Comparison of ENCODE assay signal across 24 cellular contexts in the genomic region with DNA sequence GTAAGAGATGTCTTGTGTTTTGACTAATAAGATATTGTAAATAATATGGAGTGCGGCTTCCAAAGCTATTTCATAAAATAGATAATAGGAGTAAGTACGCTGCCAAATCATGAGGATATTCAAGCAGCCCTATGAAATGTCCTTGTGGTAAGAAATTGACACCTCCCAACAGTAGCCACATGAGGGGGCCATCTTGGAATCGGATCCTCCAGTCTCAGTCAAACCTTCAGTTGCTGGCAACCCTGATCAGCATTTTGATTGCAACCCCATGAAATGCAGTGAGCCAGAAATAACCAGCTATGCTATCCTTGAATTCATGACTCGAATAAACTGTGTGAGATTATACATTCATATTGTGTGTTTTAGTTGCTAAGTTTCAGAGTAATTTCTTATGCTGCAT.
"Had no signal": no experiment of that assay in that cellular context is flagged by ENCODE, and none has a peak within 500 bp of the region (broad histone marks: within the 10 kb centered on the region; RNA-seq: fewer than 3 reads in every experiment).

No MANE protein-coding gene starts in this region.

- H2AFZ ChIP-seq: parathyroid adenoma had no signal

- H3K4me3 ChIP-seq: coronary artery, lower lobe of right lung, mucosa of descending colon, right lobe of liver, suprapubic skin, transverse colon, upper lobe of right lung, uterus had no signal

- DNase-seq: dermis blood vessel endothelial cell; effector memory CD4-positive, alpha-beta T cell; hypothalamus; left ventricle myocardium superior; lower lobe of right lung; mucosa of descending colon; naive B cell; right lobe of liver; small intestine; stimulated activated CD4-positive, alpha-beta T cell treated with anti-CD3 and anti-CD28 coated beads, Interleukin-15, amount 100 ng/mL, for 24 hours; stimulated activated CD4-positive, alpha-beta T cell treated with anti-CD3 and anti-CD28 coated beads, Interleukin-4, amount 100 ng/mL, for 1 hour; stimulated activated CD8-positive, alpha-beta memory T cell treated with anti-CD3 and anti-CD28 coated beads, Interleukin-4, amount 100 ng/mL, for 48 hours; stimulated activated naive CD4-positive, alpha-beta T cell; stimulated activated naive CD8-positive, alpha-beta T cell treated with anti-CD3 and anti-CD28 coated beads, Interleukin-15, amount 100 ng/mL, for 72 hours; transverse colon; upper lobe of right lung; uterus had no signal

- H3K4me1 ChIP-seq: lower lobe of right lung, parathyroid adenoma, right lobe of liver, suprapubic skin, transverse colon, upper lobe of right lung, uterus had no signal

- H3K36me3 Mint-ChIP-seq: mesothelial cell of epicardium; naive B cell; natural killer cell treated with Interleukin-12 subunit alpha and Interleukin-12 subunit beta and Interleukin-15 and Interleukin-18, amount 100 ng/mL, for 72 hours had no signal

- H3K9ac ChIP-seq: parathyroid adenoma had no signal

- H3K27me3 Mint-ChIP-seq: natural killer cell treated with Interleukin-12 subunit alpha and Interleukin-12 subunit beta and Interleukin-15 and Interleukin-18, amount 100 ng/mL, for 72 hours; progenitor cell of endocrine pancreas; stimulated activated naive CD8-positive, alpha-beta T cell treated with anti-CD3 and anti-CD28 coated beads, Interleukin-15, amount 100 ng/mL, for 72 hours had no signal

- H3K4me3 Mint-ChIP-seq: mesothelial cell of epicardium; naive B cell; natural killer cell treated with Interleukin-12 subunit alpha and Interleukin-12 subunit beta and Interleukin-15 and Interleukin-18, amount 100 ng/mL, for 72 hours; neural crest cell; stimulated activated naive CD8-positive, alpha-beta T cell treated with anti-CD3 and anti-CD28 coated beads, Interleukin-15, amount 100 ng/mL, for 72 hours had no signal

- ATAC-seq: left ventricle myocardium superior; lower lobe of right lung; mucosa of descending colon; natural killer cell treated with Interleukin-12 subunit alpha and Interleukin-12 subunit beta and Interleukin-15 and Interleukin-18, amount 100 ng/mL, for 72 hours; right lobe of liver; stimulated activated naive CD8-positive, alpha-beta T cell treated with anti-CD3 and anti-CD28 coated beads, Interleukin-15, amount 100 ng/mL, for 72 hours; upper lobe of right lung had no signal

- H3K79me2 ChIP-seq: parathyroid adenoma had no signal

- H3K9me3 ChIP-seq: lower lobe of right lung, mucosa of descending colon, right lobe of liver, suprapubic skin, transverse colon, upper lobe of right lung, uterus had no signal

- H3K27ac Mint-ChIP-seq: mesothelial cell of epicardium; naive B cell; natural killer cell treated with Interleukin-12 subunit alpha and Interleukin-12 subunit beta and Interleukin-15 and Interleukin-18, amount 100 ng/mL, for 72 hours; progenitor cell of endocrine pancreas; stimulated activated naive CD8-positive, alpha-beta T cell treated with anti-CD3 and anti-CD28 coated beads, Interleukin-15, amount 100 ng/mL, for 72 hours had no signal

- H3K27ac ChIP-seq: coronary artery, lower lobe of right lung, parathyroid adenoma, right lobe of liver, suprapubic skin, transverse colon, upper lobe of right lung, uterus had no signal

- H3K9me3 Mint-ChIP-seq: natural killer cell treated with Interleukin-12 subunit alpha and Interleukin-12 subunit beta and Interleukin-15 and Interleukin-18, amount 100 ng/mL, for 72 hours; neural crest cell; stimulated activated naive CD8-positive, alpha-beta T cell treated with anti-CD3 and anti-CD28 coated beads, Interleukin-15, amount 100 ng/mL, for 72 hours had no signal

- H3K4me1 Mint-ChIP-seq: neural crest cell; stimulated activated naive CD8-positive, alpha-beta T cell treated with anti-CD3 and anti-CD28 coated beads, Interleukin-15, amount 100 ng/mL, for 72 hours had no signal

- H3K36me3 ChIP-seq: lower lobe of right lung, right lobe of liver, suprapubic skin, transverse colon, upper lobe of right lung, uterus had no signal

- H3K27me3 ChIP-seq: right lobe of liver, suprapubic skin, transverse colon, upper lobe of right lung, uterus had no signal
